In the genomic region with DNA sequence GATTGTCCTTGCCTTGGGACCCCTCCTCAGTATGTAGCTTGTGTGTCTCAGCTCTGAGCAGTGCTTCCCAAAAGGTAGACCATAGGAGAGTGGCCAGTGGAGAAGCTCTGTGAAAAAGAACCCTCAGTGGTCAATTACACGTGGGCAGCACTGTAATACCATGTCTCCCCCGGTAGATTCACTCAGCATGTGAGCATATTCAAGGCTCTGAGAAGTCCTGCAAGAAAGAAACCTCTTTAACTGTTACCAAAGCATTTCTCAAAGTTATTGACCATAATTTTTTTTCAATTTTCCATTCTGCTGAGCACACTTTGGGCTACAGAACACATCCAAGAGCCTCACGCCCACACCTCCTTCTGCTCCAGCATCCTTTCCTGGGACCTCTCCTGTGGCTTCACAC, we compare ENCODE assay signal across 1 cellular context.
TF ChIP-seq lines count a peak whose summit lies in the region.

No MANE protein-coding gene starts in this region.

TF ChIP-seq in K562, 482 proteins besides CTCF, POLR2A, EP300 and RAD21:
- TF ChIP-seq DACH1 (IDR thresholded peaks at IDR 0.05; ENCODE audit: partially characterized antibody) (no peak), ZNF239 (CRISPR knock-in tag; IDR thresholded peaks at IDR 0.05) (peak; percentile 90)
